ENCODE assay signal across 8 cellular contexts in the genomic region with DNA sequence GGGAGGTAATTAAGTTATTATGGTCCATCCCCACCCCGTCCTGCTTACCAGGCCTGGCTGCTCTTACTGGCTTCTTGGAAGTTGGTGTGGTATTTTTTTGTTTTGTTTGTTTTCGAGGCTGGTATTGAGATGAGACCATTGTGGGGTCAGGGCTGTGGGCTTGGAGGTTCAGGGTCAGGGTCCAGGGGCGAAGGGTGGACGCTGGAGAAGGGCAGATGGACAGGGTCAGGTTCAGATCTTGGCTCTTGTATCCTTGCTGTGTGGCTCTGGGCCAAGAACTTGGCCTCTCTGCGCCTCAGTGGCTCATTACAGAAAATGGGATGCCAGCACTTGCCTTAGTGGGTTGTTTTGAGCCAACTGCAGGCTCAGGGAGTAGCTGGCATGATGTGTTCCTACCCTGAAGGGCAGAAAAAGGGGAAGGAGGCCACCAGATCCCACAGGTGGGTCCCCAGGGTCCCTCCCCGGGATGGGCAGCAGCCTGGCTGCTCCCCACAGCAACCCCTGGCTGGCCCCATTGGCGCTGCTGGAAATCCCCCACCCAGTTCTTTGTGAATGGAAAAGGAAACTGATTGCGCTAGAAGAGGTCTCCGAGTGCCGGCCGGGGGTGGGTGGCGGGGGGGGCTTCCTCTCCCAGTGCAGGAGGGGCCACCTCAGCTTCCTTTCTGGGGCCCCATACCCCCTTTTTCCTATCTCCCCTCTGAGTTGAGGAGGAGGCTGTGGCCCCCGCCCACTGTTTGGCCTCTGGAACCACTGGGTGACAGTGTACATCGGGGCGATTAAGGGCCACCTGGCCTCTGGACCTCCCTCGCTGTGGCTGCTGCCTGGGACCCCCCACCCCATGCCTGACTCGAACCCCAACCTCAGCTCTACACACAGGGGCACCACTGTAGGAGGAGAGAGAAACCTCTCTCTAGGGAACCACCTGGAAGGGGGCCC. TPM values are rescaled to one million over a fixed set of nuclear protein-coding genes. Genes with fewer than 3 reads are reported as not detected.
DNase-seq lines count a peak whose midpoint lies in the region; ATAC-seq and TF ChIP-seq lines count a peak whose summit lies in the region.

No MANE protein-coding gene starts in this region.

- POLR2A ChIA-PET in OCI-LY7 (lab: Charles Lee), result interaction anchor here (0.6 kb wide), 1 partner anchor 1542 kb away, joined by 3 read pairs; no protein-coding TSS in a partner anchor

- peaks cover 39% of the 10 kb centered on the region for H3K79me2 ChIP-seq in OCI-LY7 (ENCODE audit: insufficient read depth, low read depth, low read length)

- H3K9me2 ChIP-seq in OCI-LY7 (ENCODE audit: insufficient read depth, low read length), result no peaks in the 10 kb centered on the region

- H4K20me1 ChIP-seq in OCI-LY7 (ENCODE audit: insufficient read depth, low read length), result 0 out of 2 replicates have a peak, but pooled peaks cover 7% of the 10 kb centered on the region

- no TSS peak for BruUV-seq in OCI-LY7 (replicated peaks; lab: Mats Ljungman, UMichigan)

- peak; percentile 63 for DNase-seq in CD14-positive monocyte (ENCODE audit: low spot score)
- no peak for DNase-seq in OCI-LY7 (ENCODE audit: low spot score)
- peak; percentile 80 for DNase-seq in natural killer cell treated with Interleukin-12 subunit alpha and Interleukin-12 subunit beta and Interleukin-15 and Interleukin-18, amount 100 ng/mL, for 72 hours (ENCODE audit: low spot score)
- DNase-seq in uterus, result no peak
- DNase-seq in GM19238 (ENCODE audit: insufficient read length, low spot score), result no peak
- no peak for DNase-seq in NCI-H146 (lab: John Stamatoyannopoulos, UW)

- H3K36me3 ChIP-seq in OCI-LY7 (ENCODE audit: insufficient read depth, low read length) (peaks cover 31% of the 10 kb centered on the region), uterus (no peaks in the 10 kb centered on the region)

- H3K4me3 Mint-ChIP-seq in CD14-positive monocyte, result peak overlapping the region; percentile 66 to 86
- peak overlapping the region; percentile 85 for H3K4me3 Mint-ChIP-seq in activated naive CD8-positive, alpha-beta T cell
- peak overlapping the region; percentile 80 for H3K4me3 Mint-ChIP-seq in natural killer cell treated with Interleukin-12 subunit alpha and Interleukin-12 subunit beta and Interleukin-15 and Interleukin-18, amount 100 ng/mL, for 72 hours

- H3K27ac ChIP-seq in OCI-LY7 (ENCODE audit: low read depth, low read length, poor library complexity, severe bottlenecking) (no peak overlapping the region), uterus (peak overlapping the region; percentile 74 to 90)

- TF ChIP-seq POLR2A in uterus (IDR thresholded peaks at IDR 0.05), result no peak

- H3K4me3 ChIP-seq in OCI-LY7 (ENCODE audit: low read depth, low read length, poor library complexity, severe bottlenecking), result peak overlapping the region; percentile 27
- no peak overlapping the region for H3K4me3 ChIP-seq in uterus

- intact Hi-C loops in CD14-positive monocyte (cut with micrococcal nuclease) (loop anchor here in 1 of 2 donors (2.0 kb wide), 1 partner anchor 14 kb away; no protein-coding TSS in a partner anchor), OCI-LY7 (cut with micrococcal nuclease; ENCODE audit: unreplicated experiment) (no loop called here), uterus (cut with DNase I; ENCODE audit: low total_unique reads) (no loop called here)

- H3K36me3 Mint-ChIP-seq in CD14-positive monocyte, result peaks cover 42 to 53% of the 10 kb centered on the region in 2 donors
- peaks cover 6% of the 10 kb centered on the region for H3K36me3 Mint-ChIP-seq in activated naive CD8-positive, alpha-beta T cell
- H3K36me3 Mint-ChIP-seq in natural killer cell treated with Interleukin-12 subunit alpha and Interleukin-12 subunit beta and Interleukin-15 and Interleukin-18, amount 100 ng/mL, for 72 hours, result no peaks in the 10 kb centered on the region

- peak; percentile 56 to 75 for ATAC-seq in natural killer cell treated with Interleukin-12 subunit alpha and Interleukin-12 subunit beta and Interleukin-15 and Interleukin-18, amount 100 ng/mL, for 72 hours
- ATAC-seq in GM19397 (IDR thresholded peaks at IDR 0.05; ENCODE audit: unreplicated experiment), result no peak

- H2AFZ ChIP-seq in OCI-LY7 (ENCODE audit: low read length), result no peak overlapping the region

- H3K4me1 ChIP-seq in OCI-LY7 (ENCODE audit: insufficient read depth, low read length, poor library complexity, severe bottlenecking) (peaks cover 62% of the 10 kb centered on the region), uterus (peaks cover 3 to 36% of the 10 kb centered on the region in 2 donors)

- no peaks in the 10 kb centered on the region for H3K9me3 Mint-ChIP-seq in CD14-positive monocyte
- H3K9me3 Mint-ChIP-seq in activated naive CD8-positive, alpha-beta T cell (ENCODE audit: low read depth), result no peaks in the 10 kb centered on the region
- no peaks in the 10 kb centered on the region for H3K9me3 Mint-ChIP-seq in natural killer cell treated with Interleukin-12 subunit alpha and Interleukin-12 subunit beta and Interleukin-15 and Interleukin-18, amount 100 ng/mL, for 72 hours

- no peaks in the 10 kb centered on the region for H3K27me3 ChIP-seq in uterus

- CTCF ChIA-PET in OCI-LY7 (lab: Charles Lee; ENCODE audit: unreplicated experiment), result no interaction called here

- peaks cover 99% of the 10 kb centered on the region for H3K4me1 Mint-ChIP-seq in CD14-positive monocyte
- peaks cover 88% of the 10 kb centered on the region for H3K4me1 Mint-ChIP-seq in activated naive CD8-positive, alpha-beta T cell (ENCODE audit: low read depth)
- H3K4me1 Mint-ChIP-seq in natural killer cell treated with Interleukin-12 subunit alpha and Interleukin-12 subunit beta and Interleukin-15 and Interleukin-18, amount 100 ng/mL, for 72 hours (ENCODE audit: low read depth in 2 of 2), result peaks cover 76% of the 10 kb centered on the region in 2 donors

- H3K4me2 ChIP-seq in OCI-LY7 (ENCODE audit: low read length), result peak overlapping the region; percentile 61

- TF ChIP-seq CTCF in CD14-positive monocyte (IDR thresholded peaks at IDR 0.05) (no peak), OCI-LY7 (conservative IDR thresholded peaks at IDR 0.05; ENCODE audit: low read length) (no peak), uterus (IDR thresholded peaks at IDR 0.05) (no peak)

- peak overlapping the region; percentile 87 to 96 (median 93) for H3K27ac Mint-ChIP-seq in CD14-positive monocyte
- H3K27ac Mint-ChIP-seq in activated naive CD8-positive, alpha-beta T cell, result peak overlapping the region; percentile 95
- peak overlapping the region; percentile 83 to 91 for H3K27ac Mint-ChIP-seq in natural killer cell treated with Interleukin-12 subunit alpha and Interleukin-12 subunit beta and Interleukin-15 and Interleukin-18, amount 100 ng/mL, for 72 hours

- H3K9me3 ChIP-seq in OCI-LY7 (ENCODE audit: low read length), result no peaks in the 10 kb centered on the region
- no peaks in the 10 kb centered on the region for H3K9me3 ChIP-seq in uterus

- peaks cover 0 to 2% (median 0%) of the 10 kb centered on the region in 3 donors for H3K27me3 Mint-ChIP-seq in CD14-positive monocyte (ENCODE audit: low read depth in 3 of 3)
- H3K27me3 Mint-ChIP-seq in activated naive CD8-positive, alpha-beta T cell, result no peaks in the 10 kb centered on the region
- H3K27me3 Mint-ChIP-seq in natural killer cell treated with Interleukin-12 subunit alpha and Interleukin-12 subunit beta and Interleukin-15 and Interleukin-18, amount 100 ng/mL, for 72 hours, result peaks cover 0 to 2% of the 10 kb centered on the region in 2 donors

RNA-seq across cellular contexts. Expression of a gene that starts 25.0 kb away (rescaled TPM):
- polyA plus RNA-seq in CD14-positive monocyte, result 10 to 100 TPM; 15.2 to 33.5 TPM
- 16.3 and 25.8 TPM in 2 replicates for total RNA-seq in OCI-LY7 (2014; rRNA removed; shearing (Covaris generic))
- total RNA-seq in OCI-LY7 (2022), result 45.9 and 51.3 TPM in 2 replicates
- 10 to 100 TPM in 1 of 2 donors, 1 to 10 TPM in 1; 10.0 to 12.2 TPM for total RNA-seq in natural killer cell treated with Interleukin-12 subunit alpha and Interleukin-12 subunit beta and Interleukin-15 and Interleukin-18, amount 100 ng/mL, for 72 hours
- total RNA-seq in uterus, result 10 to 100 TPM; 11.8 to 31.3 (median 21.8) TPM

Comparison
In these comparisons a context has a peak if more than half of its experiments do, and no peak if none do; other contexts are left out.
1. DNase-seq: peak in CD14-positive monocyte (single experiment) and natural killer cell treated with Interleukin-12 subunit alpha and Interleukin-12 subunit beta and Interleukin-15 and Interleukin-18, amount 100 ng/mL, for 72 hours (single experiment); none in OCI-LY7 (single experiment), uterus (0 of 2), GM19238 (single experiment) and NCI-H146 (single experiment).
2. Peak in every context shown above with its lines, with median percentiles within 50 percentile points of each other: H3K27ac Mint-ChIP-seq and H3K4me3 Mint-ChIP-seq.